In genomic region chr11:3155691-3156258, GRCh38 we compare ENCODE assay signal across 12 cellular contexts. TPM values are rescaled to one million over a fixed set of nuclear protein-coding genes. Genes with fewer than 3 reads are reported as not detected.
DNase-seq lines count a peak whose midpoint lies in the region; ATAC-seq and TF ChIP-seq lines count a peak whose summit lies in the region.
"Had no signal": no experiment of that assay in that cellular context is flagged by ENCODE, and none has a peak within 500 bp of the region (broad histone marks: within the 10 kb centered on the region; RNA-seq: fewer than 3 reads in every experiment).

No MANE protein-coding gene starts in this region.

- no peak overlapping the region for H3K4me3 Mint-ChIP-seq in WTC11
- H3K4me3 Mint-ChIP-seq: activated T-helper 17 cell treated with anti-CD3 and anti-CD28 coated beads, Interleukin-2, amount 50 U/mL, for 72 hours; CD4-positive, alpha-beta T cell; memory B cell had no signal

- no peaks in the 10 kb centered on the region for H3K27me3 ChIP-seq in rectal smooth muscle tissue (ENCODE audit: control insufficient read depth, insufficient read depth, low read length)
- no peaks in the 10 kb centered on the region for H3K27me3 ChIP-seq in foreskin keratinocyte

- peak overlapping the region; percentile 80; the same call in 1 of the 2 replicates for H3K27ac Mint-ChIP-seq in WTC11
- H3K27ac Mint-ChIP-seq: activated T-helper 17 cell treated with anti-CD3 and anti-CD28 coated beads, Interleukin-2, amount 50 U/mL, for 72 hours; CD4-positive, alpha-beta T cell; memory B cell had no signal

- TF ChIP-seq CTCF in WTC11 (IDR thresholded peaks at IDR 0.05) (no peak), foreskin keratinocyte (conservative IDR thresholded peaks at IDR 0.05) (no peak)

- CTCF ChIA-PET in WTC11 (lab: Charles Lee): interaction anchor here (1.3 to 1.4 kb wide), 3 partner anchors 20 to 68 kb away, joined by 3 to 4 read pairs (median 4); no protein-coding TSS in a partner anchor

- peak overlapping the region; percentile 36 for H3K9ac ChIP-seq in rectal smooth muscle tissue (ENCODE audit: low read length)

- no peaks in the 10 kb centered on the region for H3K9me3 Mint-ChIP-seq in WTC11
- H3K9me3 Mint-ChIP-seq: activated T-helper 17 cell treated with anti-CD3 and anti-CD28 coated beads, Interleukin-2, amount 50 U/mL, for 72 hours; CD4-positive, alpha-beta T cell; memory B cell had no signal

- H3K27ac ChIP-seq in rectal smooth muscle tissue (ENCODE audit: low read depth, low read length): peak overlapping the region; percentile 96
- H3K27ac ChIP-seq in foreskin keratinocyte: no peak overlapping the region

- H3K4me1 Mint-ChIP-seq in WTC11: peaks cover 43% of the 10 kb centered on the region

- ATAC-seq in WTC11: no peak
- no peak for ATAC-seq in left ventricle myocardium superior
- ATAC-seq in foreskin keratinocyte: no peak
- no peak for ATAC-seq in HG03439 (IDR thresholded peaks at IDR 0.05; ENCODE audit: unreplicated experiment)
- ATAC-seq: activated T-helper 17 cell treated with anti-CD3 and anti-CD28 coated beads, Interleukin-2, amount 50 U/mL, for 72 hours had no signal

- H3K4me1 ChIP-seq in rectal smooth muscle tissue (ENCODE audit: control insufficient read depth, insufficient read depth, low read length): peaks cover 53% of the 10 kb centered on the region
- H3K4me1 ChIP-seq in foreskin keratinocyte: no peaks in the 10 kb centered on the region

- H3K36me3 ChIP-seq in rectal smooth muscle tissue (ENCODE audit: control insufficient read depth, insufficient read depth, low read length): no peaks in the 10 kb centered on the region

- no peaks in the 10 kb centered on the region for H3K36me3 Mint-ChIP-seq in WTC11
- H3K36me3 Mint-ChIP-seq: memory B cell had no signal

- no peaks in the 10 kb centered on the region for H3K27me3 Mint-ChIP-seq in WTC11 (ENCODE audit: low read depth)
- H3K27me3 Mint-ChIP-seq: activated T-helper 17 cell treated with anti-CD3 and anti-CD28 coated beads, Interleukin-2, amount 50 U/mL, for 72 hours; CD4-positive, alpha-beta T cell had no signal

- peak; percentile 66 for DNase-seq in AG20443 (ENCODE audit: low spot score)
- no peak for DNase-seq in WTC11 (ENCODE audit: low spot score)
- peak; percentile 34 for DNase-seq in left ventricle myocardium superior
- no peak for DNase-seq in COR-L47 (lab: John Stamatoyannopoulos, UW)
- no peak for DNase-seq in NCI-H1694 (lab: John Stamatoyannopoulos, UW)
- DNase-seq in foreskin keratinocyte: no peak
- DNase-seq: NCI-H1105 treated with DMSO at 0.1 percent for 48 hours had no signal

- intact Hi-C loops in left ventricle myocardium superior (cut with micrococcal nuclease): no loop called here

- peak overlapping the region; percentile 51 for H3K4me3 ChIP-seq in rectal smooth muscle tissue (ENCODE audit: low read length)

- POLR2A ChIA-PET in WTC11 (lab: Charles Lee): no interaction called here

TF ChIP-seq in WTC11, 78 proteins besides CTCF, POLR2A, EP300 and RAD21:
- TF ChIP-seq, protein P1, sequence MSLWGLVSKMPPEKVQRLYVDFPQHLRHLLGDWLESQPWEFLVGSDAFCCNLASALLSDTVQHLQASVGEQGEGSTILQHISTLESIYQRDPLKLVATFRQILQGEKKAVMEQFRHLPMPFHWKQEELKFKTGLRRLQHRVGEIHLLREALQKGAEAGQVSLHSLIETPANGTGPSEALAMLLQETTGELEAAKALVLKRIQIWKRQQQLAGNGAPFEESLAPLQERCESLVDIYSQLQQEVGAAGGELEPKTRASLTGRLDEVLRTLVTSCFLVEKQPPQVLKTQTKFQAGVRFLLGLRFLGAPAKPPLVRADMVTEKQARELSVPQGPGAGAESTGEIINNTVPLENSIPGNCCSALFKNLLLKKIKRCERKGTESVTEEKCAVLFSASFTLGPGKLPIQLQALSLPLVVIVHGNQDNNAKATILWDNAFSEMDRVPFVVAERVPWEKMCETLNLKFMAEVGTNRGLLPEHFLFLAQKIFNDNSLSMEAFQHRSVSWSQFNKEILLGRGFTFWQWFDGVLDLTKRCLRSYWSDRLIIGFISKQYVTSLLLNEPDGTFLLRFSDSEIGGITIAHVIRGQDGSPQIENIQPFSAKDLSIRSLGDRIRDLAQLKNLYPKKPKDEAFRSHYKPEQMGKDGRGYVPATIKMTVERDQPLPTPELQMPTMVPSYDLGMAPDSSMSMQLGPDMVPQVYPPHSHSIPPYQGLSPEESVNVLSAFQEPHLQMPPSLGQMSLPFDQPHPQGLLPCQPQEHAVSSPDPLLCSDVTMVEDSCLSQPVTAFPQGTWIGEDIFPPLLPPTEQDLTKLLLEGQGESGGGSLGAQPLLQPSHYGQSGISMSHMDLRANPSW (CRISPR knock-in tag; conservative IDR thresholded peaks at IDR 0.05; ENCODE audit: low read depth): no peak
- TF ChIP-seq ZNF219 (CRISPR knock-in tag; IDR thresholded peaks at IDR 0.05; ENCODE audit: borderline replicate concordance) (no peak), ATF6 (CRISPR knock-in tag; IDR thresholded peaks at IDR 0.05) (no peak), SMAD3 (CRISPR knock-in tag; IDR thresholded peaks at IDR 0.05; ENCODE audit: borderline replicate concordance) (no peak), TEAD4 (CRISPR knock-in tag; IDR thresholded peaks at IDR 0.05) (no peak), ZNF138 (CRISPR knock-in tag; conservative IDR thresholded peaks at IDR 0.05) (no peak), TEAD1 (CRISPR knock-in tag; IDR thresholded peaks at IDR 0.05) (no peak), ATF1 (CRISPR knock-in tag; IDR thresholded peaks at IDR 0.05) (no peak), ZNF317 (CRISPR knock-in tag; IDR thresholded peaks at IDR 0.05; ENCODE audit: borderline replicate concordance, low read depth) (no peak), AR (CRISPR knock-in tag; IDR thresholded peaks at IDR 0.05) (no peak)
- TF ChIP-seq, protein P2, sequence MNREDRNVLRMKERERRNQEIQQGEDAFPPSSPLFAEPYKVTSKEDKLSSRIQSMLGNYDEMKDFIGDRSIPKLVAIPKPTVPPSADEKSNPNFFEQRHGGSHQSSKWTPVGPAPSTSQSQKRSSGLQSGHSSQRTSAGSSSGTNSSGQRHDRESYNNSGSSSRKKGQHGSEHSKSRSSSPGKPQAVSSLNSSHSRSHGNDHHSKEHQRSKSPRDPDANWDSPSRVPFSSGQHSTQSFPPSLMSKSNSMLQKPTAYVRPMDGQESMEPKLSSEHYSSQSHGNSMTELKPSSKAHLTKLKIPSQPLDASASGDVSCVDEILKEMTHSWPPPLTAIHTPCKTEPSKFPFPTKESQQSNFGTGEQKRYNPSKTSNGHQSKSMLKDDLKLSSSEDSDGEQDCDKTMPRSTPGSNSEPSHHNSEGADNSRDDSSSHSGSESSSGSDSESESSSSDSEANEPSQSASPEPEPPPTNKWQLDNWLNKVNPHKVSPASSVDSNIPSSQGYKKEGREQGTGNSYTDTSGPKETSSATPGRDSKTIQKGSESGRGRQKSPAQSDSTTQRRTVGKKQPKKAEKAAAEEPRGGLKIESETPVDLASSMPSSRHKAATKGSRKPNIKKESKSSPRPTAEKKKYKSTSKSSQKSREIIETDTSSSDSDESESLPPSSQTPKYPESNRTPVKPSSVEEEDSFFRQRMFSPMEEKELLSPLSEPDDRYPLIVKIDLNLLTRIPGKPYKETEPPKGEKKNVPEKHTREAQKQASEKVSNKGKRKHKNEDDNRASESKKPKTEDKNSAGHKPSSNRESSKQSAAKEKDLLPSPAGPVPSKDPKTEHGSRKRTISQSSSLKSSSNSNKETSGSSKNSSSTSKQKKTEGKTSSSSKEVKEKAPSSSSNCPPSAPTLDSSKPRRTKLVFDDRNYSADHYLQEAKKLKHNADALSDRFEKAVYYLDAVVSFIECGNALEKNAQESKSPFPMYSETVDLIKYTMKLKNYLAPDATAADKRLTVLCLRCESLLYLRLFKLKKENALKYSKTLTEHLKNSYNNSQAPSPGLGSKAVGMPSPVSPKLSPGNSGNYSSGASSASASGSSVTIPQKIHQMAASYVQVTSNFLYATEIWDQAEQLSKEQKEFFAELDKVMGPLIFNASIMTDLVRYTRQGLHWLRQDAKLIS (CRISPR knock-in tag; IDR thresholded peaks at IDR 0.05; ENCODE audit: borderline replicate concordance): no peak

RNA-seq across cellular contexts. Expression of gene OSBPL5, which starts 9.3 kb away (rescaled TPM):
- total RNA-seq in WTC11 (2021): 13.1 to 17.7 TPM (median 14.8 TPM) in 3 replicates
- 15.9 TPM for total RNA-seq in left ventricle myocardium superior
- 13.0 and 16.4 TPM in 2 replicates for total RNA-seq in foreskin keratinocyte
- polyA plus RNA-seq in foreskin keratinocyte: 7.7 and 9.0 TPM in 2 replicates

Comparison
In these comparisons a context has a peak if more than half of its experiments do, and no peak if none do; other contexts are left out.
1. DNase-seq: peak in AG20443 (single experiment) and left ventricle myocardium superior (single experiment); none in WTC11 (single experiment), COR-L47 (single experiment), NCI-H1694 (single experiment) and foreskin keratinocyte (0 of 2).